ENCODE assay signal across 1 cellular context in genomic region chr20:32056708-32057491, GRCh38.
A peak's percentile ranks its signal among the peaks of the same experiment; 100 is the strongest.
TF ChIP-seq lines count a peak whose summit lies in the region.

No MANE protein-coding gene starts in this region.

TF ChIP-seq in HepG2, 621 proteins besides CTCF, POLR2A, EP300 and RAD21:
- TF ChIP-seq ZKSCAN1 (IDR thresholded peaks at IDR 0.05; ENCODE audit: low read length) (peak; percentile 86), FOXO4 (CRISPR knock-in tag; conservative IDR thresholded peaks at IDR 0.05) (no peak)
TF ChIP-seq in HepG2: peak in this region for 1.
